In genomic region chr15:68187559-68187958, GRCh38 we compare ENCODE assay signal across 10 cellular contexts. TPM values are rescaled to one million over a fixed set of nuclear protein-coding genes. Genes with fewer than 3 reads are reported as not detected.
DNase-seq lines count a peak whose midpoint lies in the region; ATAC-seq and TF ChIP-seq lines count a peak whose summit lies in the region.
"Had no signal": no experiment of that assay in that cellular context is flagged by ENCODE, and none has a peak within 500 bp of the region (broad histone marks: within the 10 kb centered on the region; RNA-seq: fewer than 3 reads in every experiment).

No MANE protein-coding gene starts in this region.

- no peaks in the 10 kb centered on the region for H3K9me3 ChIP-seq in upper lobe of right lung

- peaks cover 13% of the 10 kb centered on the region for H3K4me1 ChIP-seq in upper lobe of right lung

- peak overlapping the region; percentile 62 for H3K27ac Mint-ChIP-seq in activated T-cell treated with anti-CD3 and anti-CD28 coated beads, Interleukin-2, amount 50 U/mL, for 24 hours
- H3K27ac Mint-ChIP-seq in effector memory CD8-positive, alpha-beta T cell, result peak overlapping the region in 1 of 2 donors; percentile 62
- H3K27ac Mint-ChIP-seq: GM23338 had no signal

- no peak for DNase-seq in activated T-cell treated with anti-CD3 and anti-CD28 coated beads, Interleukin-2, amount 50 U/mL, for 24 hours
- DNase-seq in activated T-cell treated with anti-CD3 and anti-CD28 coated beads, Interleukin-2, amount 50 U/mL, for 4 hours, result no peak
- DNase-seq in brain microvascular endothelial cell (peak; percentile 68), left colon (peak in 1 of 2 donors; percentile 66), upper lobe of right lung (no peak), NCI-H2227 treated with DMSO at 0.1 percent for 48 hours (lab: John Stamatoyannopoulos, UW) (no peak), retina (no peak)
- DNase-seq in effector memory CD8-positive, alpha-beta T cell, result no peak
- DNase-seq: CD4-positive, CD25-positive, alpha-beta regulatory T cell had no signal

- peaks cover 11% of the 10 kb centered on the region for H3K4me1 Mint-ChIP-seq in activated T-cell treated with anti-CD3 and anti-CD28 coated beads, Interleukin-2, amount 50 U/mL, for 24 hours (ENCODE audit: low read depth)
- H3K4me1 Mint-ChIP-seq in activated T-cell treated with anti-CD3 and anti-CD28 coated beads, Interleukin-2, amount 50 U/mL, for 4 hours (ENCODE audit: low read depth), result peaks cover 4% of the 10 kb centered on the region
- H3K4me1 Mint-ChIP-seq in effector memory CD8-positive, alpha-beta T cell (ENCODE audit: low read depth in 2 of 2), result peaks cover 2 to 5% of the 10 kb centered on the region in 2 donors

- in situ Hi-C loops in brain microvascular endothelial cell (cut with HindIII; ENCODE audit: low pct_ligation_motif_present, low sequenced_read_pairs), result no loop called here

- peaks cover 94% of the 10 kb centered on the region for H3K36me3 Mint-ChIP-seq in activated T-cell treated with anti-CD3 and anti-CD28 coated beads, Interleukin-2, amount 50 U/mL, for 24 hours (ENCODE audit: low read depth)
- H3K36me3 Mint-ChIP-seq in activated T-cell treated with anti-CD3 and anti-CD28 coated beads, Interleukin-2, amount 50 U/mL, for 4 hours (ENCODE audit: insufficient read depth), result peaks cover 50% of the 10 kb centered on the region
- peaks cover 63% of the 10 kb centered on the region for H3K36me3 Mint-ChIP-seq in effector memory CD8-positive, alpha-beta T cell (ENCODE audit: insufficient read depth)

- peaks cover 19% of the 10 kb centered on the region for H3K36me3 ChIP-seq in brain microvascular endothelial cell (replicated peaks)
- H3K36me3 ChIP-seq in upper lobe of right lung, result peaks cover 92% of the 10 kb centered on the region

- ATAC-seq in activated T-cell treated with anti-CD3 and anti-CD28 coated beads, Interleukin-2, amount 50 U/mL, for 4 hours, result no peak
- ATAC-seq in left colon (peak; percentile 88), upper lobe of right lung (peak; percentile 59)
- ATAC-seq in effector memory CD8-positive, alpha-beta T cell (replicated peaks), result no peak
- ATAC-seq: GM23338 had no signal

- H3K27me3 ChIP-seq in brain microvascular endothelial cell (replicated peaks) (no peaks in the 10 kb centered on the region), upper lobe of right lung (no peaks in the 10 kb centered on the region)

- H3K4me3 ChIP-seq in brain microvascular endothelial cell (ENCODE audit: low read depth, low read length), result no peak overlapping the region
- no peak overlapping the region for H3K4me3 ChIP-seq in upper lobe of right lung
- H3K4me3 ChIP-seq: GM23338 had no signal

- no peak overlapping the region for H3K4me3 Mint-ChIP-seq in activated T-cell treated with anti-CD3 and anti-CD28 coated beads, Interleukin-2, amount 50 U/mL, for 24 hours
- no peak overlapping the region for H3K4me3 Mint-ChIP-seq in activated T-cell treated with anti-CD3 and anti-CD28 coated beads, Interleukin-2, amount 50 U/mL, for 4 hours
- H3K4me3 Mint-ChIP-seq in effector memory CD8-positive, alpha-beta T cell, result no peak overlapping the region
- H3K4me3 Mint-ChIP-seq: CD4-positive, CD25-positive, alpha-beta regulatory T cell; GM23338 had no signal

- peak overlapping the region; percentile 25 for H3K27ac ChIP-seq in brain microvascular endothelial cell
- H3K27ac ChIP-seq in upper lobe of right lung, result no peak overlapping the region

- no peaks in the 10 kb centered on the region for H3K9me3 Mint-ChIP-seq in activated T-cell treated with anti-CD3 and anti-CD28 coated beads, Interleukin-2, amount 50 U/mL, for 24 hours
- H3K9me3 Mint-ChIP-seq in activated T-cell treated with anti-CD3 and anti-CD28 coated beads, Interleukin-2, amount 50 U/mL, for 4 hours, result no peaks in the 10 kb centered on the region
- no peaks in the 10 kb centered on the region for H3K9me3 Mint-ChIP-seq in effector memory CD8-positive, alpha-beta T cell
- H3K9me3 Mint-ChIP-seq: CD4-positive, CD25-positive, alpha-beta regulatory T cell; GM23338 had no signal

- TF ChIP-seq CTCF in brain microvascular endothelial cell (IDR thresholded peaks at IDR 0.05; ENCODE audit: low read depth, low read length, missing control alignments) (no peak), upper lobe of right lung (IDR thresholded peaks at IDR 0.05) (no peak)

- H3K27me3 Mint-ChIP-seq in activated T-cell treated with anti-CD3 and anti-CD28 coated beads, Interleukin-2, amount 50 U/mL, for 24 hours, result no peaks in the 10 kb centered on the region
- no peaks in the 10 kb centered on the region for H3K27me3 Mint-ChIP-seq in activated T-cell treated with anti-CD3 and anti-CD28 coated beads, Interleukin-2, amount 50 U/mL, for 4 hours (ENCODE audit: low read depth)
- H3K27me3 Mint-ChIP-seq in effector memory CD8-positive, alpha-beta T cell, result no peaks in the 10 kb centered on the region
- H3K27me3 Mint-ChIP-seq: CD4-positive, CD25-positive, alpha-beta regulatory T cell had no signal

- intact Hi-C loops in left colon (cut with DNase I, micrococcal nuclease) (no loop called here), upper lobe of right lung (cut with DNase I) (no loop called here)

RNA-seq across cellular contexts. Expression of gene CALML4, which starts 17.6 kb away (rescaled TPM):
- 1 to 10 TPM; 4.0 to 5.5 (median 4.8) TPM for total RNA-seq in activated T-cell treated with anti-CD3 and anti-CD28 coated beads, Interleukin-2, amount 50 U/mL, for 4 hours
- 100 to 1,000 TPM; 118 to 124 TPM for total RNA-seq in left colon
- 4.5 TPM for total RNA-seq in upper lobe of right lung

RNA-seq across cellular contexts. Expression of gene CLN6, which starts 42.0 kb away (rescaled TPM):
- total RNA-seq in activated T-cell treated with anti-CD3 and anti-CD28 coated beads, Interleukin-2, amount 50 U/mL, for 4 hours, result 10 to 100 TPM; 82.6 to 94.4 (median 91.3) TPM
- 10 to 100 TPM; 24.6 to 32.2 TPM for total RNA-seq in left colon
- total RNA-seq in upper lobe of right lung, result 31.5 TPM

Comparison
In these comparisons a context has a peak if more than half of its experiments do, and no peak if none do; other contexts are left out.
1. ATAC-seq: peak in left colon (single experiment) and upper lobe of right lung (single experiment); none in activated T-cell treated with anti-CD3 and anti-CD28 coated beads, Interleukin-2, amount 50 U/mL, for 4 hours (0 of 2) and effector memory CD8-positive, alpha-beta T cell (single experiment).
2. RNA of gene CALML4, which starts 17.6 kb away (total RNA-seq): 118 to 124 TPM in left colon; 4.0 to 5.5 TPM in activated T-cell treated with anti-CD3 and anti-CD28 coated beads, Interleukin-2, amount 50 U/mL, for 4 hours and 4.5 TPM in upper lobe of right lung (single experiment); every median in the first group is over 10 times any median in the second.